8 cellular contexts compared by ENCODE assay signal in the genomic region with DNA sequence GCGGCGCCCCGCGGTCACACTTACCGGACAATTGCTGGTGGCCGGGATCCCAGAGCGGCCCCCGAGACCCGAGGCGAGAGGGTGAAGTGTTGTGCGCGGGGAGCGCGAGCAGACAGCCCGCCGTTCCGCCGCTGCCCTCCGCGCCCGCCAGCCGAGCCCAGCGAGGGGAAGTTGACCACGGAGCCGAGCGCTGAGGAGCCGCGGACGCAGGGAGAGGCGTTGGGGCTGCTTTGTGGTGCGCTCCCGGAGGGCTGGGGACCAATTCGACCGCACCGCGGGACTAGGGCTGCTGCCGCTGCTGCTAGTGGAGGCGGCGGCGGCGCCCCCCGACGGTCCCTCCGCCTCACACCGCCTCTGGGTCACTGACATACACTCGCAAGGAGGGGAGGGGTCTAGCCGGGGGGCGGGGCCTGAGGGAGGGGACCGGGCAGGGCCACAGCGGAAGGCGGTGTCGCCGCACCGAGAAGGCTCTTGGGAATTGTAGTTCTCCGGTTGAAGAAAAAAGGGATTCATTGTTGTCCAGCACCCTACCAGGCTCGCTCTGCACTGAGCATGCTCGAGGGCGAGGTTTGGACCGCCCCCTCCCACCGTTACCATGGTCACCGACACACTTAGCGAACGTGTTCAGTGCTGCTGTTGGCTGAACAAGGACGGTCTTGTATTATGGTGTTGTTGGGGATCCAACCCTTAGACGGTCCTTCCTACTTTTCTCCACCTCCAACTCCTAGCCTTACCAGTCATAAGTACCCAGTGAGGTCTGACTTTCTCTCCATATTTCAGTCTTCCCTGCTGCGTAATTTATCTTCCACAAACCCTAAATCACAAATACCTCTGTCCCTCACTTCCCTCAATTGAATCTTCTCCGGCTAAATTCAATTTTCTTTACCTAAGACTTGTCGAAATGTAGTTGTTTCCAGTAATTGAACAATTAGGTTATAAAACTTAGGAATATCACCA. TPM values are rescaled to one million over a fixed set of nuclear protein-coding genes. Genes with fewer than 3 reads are reported as not detected.
DNase-seq lines count a peak whose midpoint lies in the region; ATAC-seq and TF ChIP-seq lines count a peak whose summit lies in the region.

A gene with protein sequence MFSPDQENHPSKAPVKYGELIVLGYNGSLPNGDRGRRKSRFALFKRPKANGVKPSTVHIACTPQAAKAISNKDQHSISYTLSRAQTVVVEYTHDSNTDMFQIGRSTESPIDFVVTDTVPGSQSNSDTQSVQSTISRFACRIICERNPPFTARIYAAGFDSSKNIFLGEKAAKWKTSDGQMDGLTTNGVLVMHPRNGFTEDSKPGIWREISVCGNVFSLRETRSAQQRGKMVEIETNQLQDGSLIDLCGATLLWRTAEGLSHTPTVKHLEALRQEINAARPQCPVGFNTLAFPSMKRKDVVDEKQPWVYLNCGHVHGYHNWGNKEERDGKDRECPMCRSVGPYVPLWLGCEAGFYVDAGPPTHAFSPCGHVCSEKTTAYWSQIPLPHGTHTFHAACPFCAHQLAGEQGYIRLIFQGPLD (minus strand): TSS at position 364 of the 957 bp plus-strand sequence. CDS start 36,110 bp downstream, outside the sequence.

- H3K9me3 Mint-ChIP-seq in activated naive CD4-positive, alpha-beta T cell treated with anti-CD3 and anti-CD28 coated beads, Interleukin-2, amount 10 ng/mL, durations not matched to agents 7 days and 5 days = no peaks in the 10 kb centered on the region

- TF ChIP-seq CTCF in GM10248 (IDR thresholded peaks at IDR 0.05; ENCODE audit: control extremely low read depth, extremely low read depth, low read depth, missing control alignments) (peak; percentile 49), NB4 (IDR thresholded peaks at IDR 0.05; ENCODE audit: low read depth, low read length) (no peak)

- peak within 1 kb of the TSS; percentile 97 for H3K27ac Mint-ChIP-seq in activated naive CD4-positive, alpha-beta T cell treated with anti-CD3 and anti-CD28 coated beads, Interleukin-2, amount 10 ng/mL, durations not matched to agents 7 days and 5 days

- DNase-seq in GM10248 (ENCODE audit: extremely low spot score) = peak; percentile 94
- peak; percentile 98 for DNase-seq in NB4 (ENCODE audit: low read depth)
- peak; percentile 92 for DNase-seq in SK-N-MC (ENCODE audit: low read depth, low spot score)
- DNase-seq in activated naive CD4-positive, alpha-beta T cell treated with anti-CD3 and anti-CD28 coated beads, Interleukin-2, amount 10 ng/mL, durations not matched to agents 7 days and 5 days = peak; percentile 96
- DNase-seq in globus pallidus (ENCODE audit: low spot score) = peak; percentile 99
- DNase-seq in occipital lobe (lab: John Stamatoyannopoulos, UW) = peak; percentile 99

- no peak within 1 kb of the TSS for H3K27ac ChIP-seq in SK-N-MC
- peak within 1 kb of the TSS; percentile 87 for H3K27ac ChIP-seq in temporal lobe (ENCODE audit: low read depth, low read length)

- CTCF ChIA-PET in GM10248 (lab: Yijun Ruan, JAX) = interaction anchor here (1.3 to 3.1 kb wide), 2 partner anchors 10 to 12 kb away, joined by 4 to 11 read pairs; no protein-coding TSS in a partner anchor
- CTCF ChIA-PET in activated naive CD4-positive, alpha-beta T cell treated with anti-CD3 and anti-CD28 coated beads, Interleukin-2, amount 10 ng/mL, durations not matched to agents 7 days and 5 days (lab: Charles Lee) = no interaction called here

- H3K9ac ChIP-seq in SK-N-MC (ENCODE audit: insufficient read length) = peak within 1 kb of the TSS; percentile 82

- H3K27me3 Mint-ChIP-seq in activated naive CD4-positive, alpha-beta T cell treated with anti-CD3 and anti-CD28 coated beads, Interleukin-2, amount 10 ng/mL, durations not matched to agents 7 days and 5 days = no peaks in the 10 kb centered on the region

- no peaks in the 10 kb centered on the region for H3K9me3 ChIP-seq in SK-N-MC (ENCODE audit: low read depth, low read length)

- H3K36me3 Mint-ChIP-seq in activated naive CD4-positive, alpha-beta T cell treated with anti-CD3 and anti-CD28 coated beads, Interleukin-2, amount 10 ng/mL, durations not matched to agents 7 days and 5 days = peaks cover 7% of the 10 kb centered on the region

- H3K36me3 ChIP-seq in SK-N-MC (ENCODE audit: insufficient read depth, low read length) = no peaks in the 10 kb centered on the region

- ATAC-seq in HG02571 (IDR thresholded peaks at IDR 0.05; ENCODE audit: unreplicated experiment) = peak; percentile 84

- H3K4me3 Mint-ChIP-seq in activated naive CD4-positive, alpha-beta T cell treated with anti-CD3 and anti-CD28 coated beads, Interleukin-2, amount 10 ng/mL, durations not matched to agents 7 days and 5 days = peak within 1 kb of the TSS; percentile 87

- H3K4me3 ChIP-seq in NB4 (ENCODE audit: low read depth, low read length) (peak within 1 kb of the TSS; percentile 83), SK-N-MC (peak within 1 kb of the TSS; percentile 95)

- TF ChIP-seq POLR2A in NB4 (IDR thresholded peaks at IDR 0.05; ENCODE audit: extremely low read depth, insufficient read length) = peak; percentile 84

- peaks cover 24% of the 10 kb centered on the region for H3K4me1 Mint-ChIP-seq in activated naive CD4-positive, alpha-beta T cell treated with anti-CD3 and anti-CD28 coated beads, Interleukin-2, amount 10 ng/mL, durations not matched to agents 7 days and 5 days

- POLR2A ChIA-PET in GM10248 (lab: Yijun Ruan, JAX) = interaction anchor here (1.0 kb wide), 1 partner anchor 70 kb away, joined by 3 read pairs; no protein-coding TSS in a partner anchor

RNA-seq across cellular contexts. Expression of the gene that starts here (rescaled TPM):
- total RNA-seq in occipital lobe (88.9 TPM), temporal lobe (54.8 TPM)
